In genomic region chr9:70049672-70050271, GRCh38 we compare ENCODE assay signal across 12 cellular contexts. TPM values are rescaled to one million over a fixed set of nuclear protein-coding genes. Genes with fewer than 3 reads are reported as not detected.
DNase-seq lines count a peak whose midpoint lies in the region; ATAC-seq and TF ChIP-seq lines count a peak whose summit lies in the region.
"Had no signal": no experiment of that assay in that cellular context is flagged by ENCODE, and none has a peak within 500 bp of the region (broad histone marks: within the 10 kb centered on the region; RNA-seq: fewer than 3 reads in every experiment).

No MANE protein-coding gene starts in this region.

- DNase-seq in AG08395 (ENCODE audit: low spot score) = peak; percentile 64
- peak; percentile 32 to 86 (median 58) for DNase-seq in adrenal gland
- peak; percentile 87 for DNase-seq in Right ventricle myocardium inferior (ENCODE audit: missing footprints)
- peak; percentile 88 for DNase-seq in osteoblast (ENCODE audit: insufficient read length, low spot score, missing footprints)
- no peak for DNase-seq in NCI-H345 treated with DMSO at 0.1 percent for 48 hours (lab: John Stamatoyannopoulos, UW; ENCODE audit: unreplicated experiment)
- no peak for DNase-seq in KBM-7
- DNase-seq: activated CD4-positive, alpha-beta T cell treated with anti-CD3 and anti-CD28 coated beads, Interleukin-2, amount 10 ng/mL, durations not matched to agents 24 days and 14 days; activated naive CD4-positive, alpha-beta T cell treated with anti-CD3 and anti-CD28 coated beads for 36 hours; stimulated activated naive CD8-positive, alpha-beta T cell treated with anti-CD3 and anti-CD28 coated beads, Interleukin-15, amount 100 ng/mL, for 72 hours had no signal

- H3K36me3 ChIP-seq in adrenal gland (replicated peaks in 1 of 2) (no peaks in the 10 kb centered on the region), osteoblast (ENCODE audit: insufficient read depth, low read length) (no peaks in the 10 kb centered on the region)
- H3K36me3 ChIP-seq: SJSA1 had no signal

- H3K27me3 ChIP-seq in adrenal gland = no peaks in the 10 kb centered on the region
- no peaks in the 10 kb centered on the region for H3K27me3 ChIP-seq in osteoblast (ENCODE audit: insufficient read depth, low read length)
- H3K27me3 ChIP-seq: SJSA1 had no signal

- peak overlapping the region; percentile 14 for H3K4me2 ChIP-seq in osteoblast (ENCODE audit: insufficient read depth, low read length)

- H3K27ac ChIP-seq in adrenal gland = peak overlapping the region in 3 of 5 donors; percentile 55 to 73 (median 68)
- H3K27ac ChIP-seq in osteoblast (ENCODE audit: low read depth, low read length) = peak overlapping the region; percentile 13
- H3K27ac ChIP-seq: SJSA1 had no signal

- H3K79me2 ChIP-seq in osteoblast (ENCODE audit: insufficient read depth, low read length) = no peaks in the 10 kb centered on the region

- WGBS in adrenal gland, 4 donors = 67 to 69% (median 68%) methylated on average over 5 to 6 of the region's 6 CpGs

- H2AFZ ChIP-seq in osteoblast (ENCODE audit: low read length) = no peak overlapping the region

- H3K4me1 ChIP-seq in adrenal gland (replicated peaks in 1 of 2) = peaks cover 0 to 35% of the 10 kb centered on the region in 2 donors
- H3K4me1 ChIP-seq in osteoblast (ENCODE audit: insufficient read depth, low read length) = peaks cover 24% of the 10 kb centered on the region

- intact Hi-C loops in adrenal gland (cut with DNase I) (no loop called here), Right ventricle myocardium inferior (cut with DNase I) (loop anchor here (10.0 kb wide), 1 partner anchor 75 kb away; no protein-coding TSS in a partner anchor)

- no peak overlapping the region for H3K4me3 ChIP-seq in adrenal gland
- H3K4me3 ChIP-seq in osteoblast (ENCODE audit: insufficient read depth, low read length) = no peak overlapping the region
- H3K4me3 ChIP-seq: SJSA1 had no signal

- no peaks in the 10 kb centered on the region for H4K20me1 ChIP-seq in osteoblast (ENCODE audit: insufficient read depth, low read length)

- H3K9me3 ChIP-seq in adrenal gland (replicated peaks in 1 of 3) (no peaks in the 10 kb centered on the region), osteoblast (ENCODE audit: low read depth, low read length) (no peaks in the 10 kb centered on the region)
- H3K9me3 ChIP-seq: SJSA1 had no signal

- in situ Hi-C loops in KBM-7 (cut with MboI; ENCODE audit: low pct_unique_long_range_greater_than_20kb, low sequenced_read_pairs) = no loop called here

- TF ChIP-seq CTCF in adrenal gland (IDR thresholded peaks at IDR 0.05) (no peak), osteoblast (IDR thresholded peaks at IDR 0.05; ENCODE audit: extremely low read depth, low read depth, low read length) (no peak)

- ATAC-seq in Right ventricle myocardium inferior (peak; percentile 90), GM19324 (IDR thresholded peaks at IDR 0.05; ENCODE audit: low FRiP score, unreplicated experiment) (no peak), HG03280 (IDR thresholded peaks at IDR 0.05; ENCODE audit: unreplicated experiment) (no peak)
- ATAC-seq: stimulated activated naive CD8-positive, alpha-beta T cell treated with anti-CD3 and anti-CD28 coated beads, Interleukin-15, amount 100 ng/mL, for 72 hours had no signal

- no peak for TF ChIP-seq POLR2A in adrenal gland (IDR thresholded peaks at IDR 0.05)

RNA-seq across cellular contexts. Expression of gene MAMDC2, which starts 6.1 kb away (rescaled TPM):
- 10 to 100 TPM in 3 of 8 donors, 1 to 10 TPM in 5; 3.9 to 15.7 (median 7.0) TPM for total RNA-seq in adrenal gland
- 1 to 10 TPM; 2.6 to 7.1 (median 3.0) TPM for polyA plus RNA-seq in adrenal gland
- total RNA-seq in Right ventricle myocardium inferior = 10.8 TPM
- 1.4 and 1.5 TPM in 2 replicates for total RNA-seq in osteoblast
- total RNA-seq: activated CD4-positive, alpha-beta T cell treated with anti-CD3 and anti-CD28 coated beads, Interleukin-2, amount 10 ng/mL, durations not matched to agents 24 days and 14 days; activated naive CD4-positive, alpha-beta T cell treated with anti-CD3 and anti-CD28 coated beads for 36 hours; SJSA1 had no signal

Comparison
In these comparisons a context has a peak if more than half of its experiments do, and no peak if none do; other contexts are left out.
1. DNase-seq: peak in AG08395 (single experiment), adrenal gland (7 of 7), Right ventricle myocardium inferior (single experiment) and osteoblast (single experiment); none in NCI-H345 treated with DMSO at 0.1 percent for 48 hours (single experiment) and KBM-7 (single experiment).